ENCODE assay signal across 1 cellular context in the genomic region with DNA sequence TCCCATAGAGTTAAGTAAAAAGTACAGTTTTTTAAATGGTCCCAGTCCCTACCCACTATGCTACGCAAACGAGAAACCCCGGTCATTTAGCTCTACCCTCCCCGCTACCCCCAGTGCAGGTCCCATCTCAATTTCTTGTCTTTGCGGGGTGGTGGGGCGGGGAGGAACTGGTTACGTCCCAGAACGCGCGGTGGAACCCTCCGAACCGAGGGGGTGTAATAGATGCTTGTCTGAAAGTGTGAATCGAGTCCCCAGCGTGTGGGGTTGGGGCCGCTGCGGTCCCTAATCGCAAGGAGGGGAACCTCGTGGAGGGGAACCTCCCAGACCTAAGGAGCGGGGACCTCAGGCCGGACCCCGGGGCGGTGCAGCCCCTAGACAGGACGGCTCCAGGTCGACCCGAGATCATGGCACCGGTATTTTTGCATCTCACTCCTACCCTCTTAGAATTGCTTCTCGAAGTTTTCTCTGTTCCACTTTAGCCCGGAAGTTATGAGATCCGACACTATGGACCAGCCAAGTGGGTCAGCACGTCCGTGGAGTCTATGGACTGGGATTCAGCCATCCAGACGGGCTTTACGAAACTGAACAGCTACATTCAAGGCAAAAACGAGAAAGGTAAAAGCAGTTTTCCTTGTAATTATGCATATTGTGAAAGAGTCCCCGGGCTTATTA.
A peak's percentile ranks its signal among the peaks of the same experiment; 100 is the strongest.
TF ChIP-seq lines count a peak whose summit lies in the region.

No MANE protein-coding gene starts in this region.

TF ChIP-seq in HepG2, 621 proteins besides CTCF, POLR2A, EP300 and RAD21 (continued from another document and continues in another):
- TF ChIP-seq DNMT3B (CRISPR knock-in tag; conservative IDR thresholded peaks at IDR 0.05) (0 out of 2 replicates have a peak, but pooled peaks have one; percentile 65), ZNF703 (CRISPR knock-in tag; IDR thresholded peaks at IDR 0.05; ENCODE audit: borderline replicate concordance) (no peak), FOXK2 (IDR thresholded peaks at IDR 0.05) (no peak), FOXO4 (CRISPR knock-in tag; conservative IDR thresholded peaks at IDR 0.05) (peak; percentile 73; the same call in 1 of the 2 replicates), PHB2 (IDR thresholded peaks at IDR 0.05; ENCODE audit: partially characterized antibody) (no peak), ZNF572 (CRISPR knock-in tag; IDR thresholded peaks at IDR 0.05) (peak; percentile 91), ZSCAN29 (CRISPR knock-in tag; conservative IDR thresholded peaks at IDR 0.05) (no peak), ZNF3 (CRISPR knock-in tag; IDR thresholded peaks at IDR 0.05) (no peak), ZNF501 (CRISPR knock-in tag; IDR thresholded peaks at IDR 0.05) (peak; percentile 36; the same call in 1 of the 2 replicates), ZNF747 (CRISPR knock-in tag; IDR thresholded peaks at IDR 0.05; ENCODE audit: borderline replicate concordance) (no peak), ZNF468 (CRISPR knock-in tag; IDR thresholded peaks at IDR 0.05) (no peak), ZNF17 (CRISPR knock-in tag; IDR thresholded peaks at IDR 0.05) (no peak), ZBTB46 (CRISPR knock-in tag; IDR thresholded peaks at IDR 0.05; ENCODE audit: borderline replicate concordance) (no peak), ZNF577 (CRISPR knock-in tag; IDR thresholded peaks at IDR 0.05; ENCODE audit: borderline replicate concordance, low read depth) (peak; percentile 19; the same call in 1 of the 2 replicates), ZNF598 (CRISPR knock-in tag; IDR thresholded peaks at IDR 0.05; ENCODE audit: borderline replicate concordance) (no peak), ZBTB34 (CRISPR knock-in tag; IDR thresholded peaks at IDR 0.05) (no peak), DNMT1 (CRISPR knock-in tag; IDR thresholded peaks at IDR 0.05) (no peak), RXRA (CRISPR knock-in tag; IDR thresholded peaks at IDR 0.05) (0 out of 2 replicates have a peak, but pooled peaks have one; percentile 15), TEAD3 (CRISPR knock-in tag; optimal IDR thresholded peaks at IDR 0.05; ENCODE audit: borderline replicate concordance) (no peak), ATRX (CRISPR knock-in tag; IDR thresholded peaks at IDR 0.05; ENCODE audit: borderline replicate concordance) (no peak), KAT8 (CRISPR knock-in tag; IDR thresholded peaks at IDR 0.05) (peak; percentile 46; the same call in 1 of the 2 replicates), ELF4 (CRISPR knock-in tag; IDR thresholded peaks at IDR 0.05; ENCODE audit: borderline replicate concordance) (no peak), NCOR1 (IDR thresholded peaks at IDR 0.05; ENCODE audit: borderline replicate concordance, low read length) (no peak), ZNF883 (CRISPR knock-in tag; IDR thresholded peaks at IDR 0.05; ENCODE audit: not compliant biosample characterization) (no peak), KLF13 (CRISPR knock-in tag; IDR thresholded peaks at IDR 0.05) (0 out of 2 replicates have a peak, but pooled peaks have one; percentile 69), ARID2 (CRISPR knock-in tag; IDR thresholded peaks at IDR 0.05; ENCODE audit: borderline replicate concordance) (peak; percentile 67; the same call in 1 of the 2 replicates), TFAP4 (IDR thresholded peaks at IDR 0.05; ENCODE audit: borderline replicate concordance, low read depth) (no peak), KDM4B (CRISPR knock-in tag; IDR thresholded peaks at IDR 0.05) (no peak), LBX2 (CRISPR knock-in tag; IDR thresholded peaks at IDR 0.05; ENCODE audit: borderline replicate concordance) (no peak), ZNF460 (CRISPR knock-in tag; IDR thresholded peaks at IDR 0.05; ENCODE audit: borderline replicate concordance) (no peak)
- TF ChIP-seq, protein P1, sequence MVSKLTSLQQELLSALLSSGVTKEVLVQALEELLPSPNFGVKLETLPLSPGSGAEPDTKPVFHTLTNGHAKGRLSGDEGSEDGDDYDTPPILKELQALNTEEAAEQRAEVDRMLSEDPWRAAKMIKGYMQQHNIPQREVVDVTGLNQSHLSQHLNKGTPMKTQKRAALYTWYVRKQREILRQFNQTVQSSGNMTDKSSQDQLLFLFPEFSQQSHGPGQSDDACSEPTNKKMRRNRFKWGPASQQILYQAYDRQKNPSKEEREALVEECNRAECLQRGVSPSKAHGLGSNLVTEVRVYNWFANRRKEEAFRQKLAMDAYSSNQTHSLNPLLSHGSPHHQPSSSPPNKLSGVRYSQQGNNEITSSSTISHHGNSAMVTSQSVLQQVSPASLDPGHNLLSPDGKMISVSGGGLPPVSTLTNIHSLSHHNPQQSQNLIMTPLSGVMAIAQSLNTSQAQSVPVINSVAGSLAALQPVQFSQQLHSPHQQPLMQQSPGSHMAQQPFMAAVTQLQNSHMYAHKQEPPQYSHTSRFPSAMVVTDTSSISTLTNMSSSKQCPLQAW (CRISPR knock-in tag; IDR thresholded peaks at IDR 0.05), result peak; percentile 45; the same call in 1 of the 2 replicates
- TF ChIP-seq, protein P2, sequence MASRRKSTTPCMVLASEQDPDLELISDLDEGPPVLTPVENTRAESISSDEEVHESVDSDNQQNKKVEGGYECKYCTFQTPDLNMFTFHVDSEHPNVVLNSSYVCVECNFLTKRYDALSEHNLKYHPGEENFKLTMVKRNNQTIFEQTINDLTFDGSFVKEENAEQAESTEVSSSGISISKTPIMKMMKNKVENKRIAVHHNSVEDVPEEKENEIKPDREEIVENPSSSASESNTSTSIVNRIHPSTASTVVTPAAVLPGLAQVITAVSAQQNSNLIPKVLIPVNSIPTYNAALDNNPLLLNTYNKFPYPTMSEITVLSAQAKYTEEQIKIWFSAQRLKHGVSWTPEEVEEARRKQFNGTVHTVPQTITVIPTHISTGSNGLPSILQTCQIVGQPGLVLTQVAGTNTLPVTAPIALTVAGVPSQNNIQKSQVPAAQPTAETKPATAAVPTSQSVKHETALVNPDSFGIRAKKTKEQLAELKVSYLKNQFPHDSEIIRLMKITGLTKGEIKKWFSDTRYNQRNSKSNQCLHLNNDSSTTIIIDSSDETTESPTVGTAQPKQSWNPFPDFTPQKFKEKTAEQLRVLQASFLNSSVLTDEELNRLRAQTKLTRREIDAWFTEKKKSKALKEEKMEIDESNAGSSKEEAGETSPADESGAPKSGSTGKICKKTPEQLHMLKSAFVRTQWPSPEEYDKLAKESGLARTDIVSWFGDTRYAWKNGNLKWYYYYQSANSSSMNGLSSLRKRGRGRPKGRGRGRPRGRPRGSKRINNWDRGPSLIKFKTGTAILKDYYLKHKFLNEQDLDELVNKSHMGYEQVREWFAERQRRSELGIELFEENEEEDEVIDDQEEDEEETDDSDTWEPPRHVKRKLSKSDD (CRISPR knock-in tag; IDR thresholded peaks at IDR 0.05; ENCODE audit: low read depth), result no peak
- TF ChIP-seq, protein P3, sequence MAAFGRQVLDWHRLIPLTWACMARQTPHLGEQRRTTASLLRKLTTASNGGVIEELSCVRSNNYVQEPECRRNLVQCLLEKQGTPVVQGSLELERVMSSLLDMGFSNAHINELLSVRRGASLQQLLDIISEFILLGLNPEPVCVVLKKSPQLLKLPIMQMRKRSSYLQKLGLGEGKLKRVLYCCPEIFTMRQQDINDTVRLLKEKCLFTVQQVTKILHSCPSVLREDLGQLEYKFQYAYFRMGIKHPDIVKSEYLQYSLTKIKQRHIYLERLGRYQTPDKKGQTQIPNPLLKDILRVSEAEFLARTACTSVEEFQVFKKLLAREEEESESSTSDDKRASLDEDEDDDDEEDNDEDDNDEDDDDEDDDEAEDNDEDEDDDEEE (CRISPR knock-in tag; IDR thresholded peaks at IDR 0.05), result no peak
- TF ChIP-seq, protein P4, sequence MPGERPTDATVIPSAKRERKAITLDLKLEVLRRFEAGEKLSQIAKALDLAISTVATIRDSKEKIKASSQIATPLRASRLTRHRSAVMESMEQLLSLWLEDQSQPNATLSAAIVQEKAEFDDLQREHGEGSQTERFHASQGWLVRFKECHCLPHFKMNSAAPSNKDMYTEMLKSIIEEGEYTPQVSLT (CRISPR knock-in tag; IDR thresholded peaks at IDR 0.05; ENCODE audit: borderline replicate concordance, low read depth), result no peak
- TF ChIP-seq, protein P5, sequence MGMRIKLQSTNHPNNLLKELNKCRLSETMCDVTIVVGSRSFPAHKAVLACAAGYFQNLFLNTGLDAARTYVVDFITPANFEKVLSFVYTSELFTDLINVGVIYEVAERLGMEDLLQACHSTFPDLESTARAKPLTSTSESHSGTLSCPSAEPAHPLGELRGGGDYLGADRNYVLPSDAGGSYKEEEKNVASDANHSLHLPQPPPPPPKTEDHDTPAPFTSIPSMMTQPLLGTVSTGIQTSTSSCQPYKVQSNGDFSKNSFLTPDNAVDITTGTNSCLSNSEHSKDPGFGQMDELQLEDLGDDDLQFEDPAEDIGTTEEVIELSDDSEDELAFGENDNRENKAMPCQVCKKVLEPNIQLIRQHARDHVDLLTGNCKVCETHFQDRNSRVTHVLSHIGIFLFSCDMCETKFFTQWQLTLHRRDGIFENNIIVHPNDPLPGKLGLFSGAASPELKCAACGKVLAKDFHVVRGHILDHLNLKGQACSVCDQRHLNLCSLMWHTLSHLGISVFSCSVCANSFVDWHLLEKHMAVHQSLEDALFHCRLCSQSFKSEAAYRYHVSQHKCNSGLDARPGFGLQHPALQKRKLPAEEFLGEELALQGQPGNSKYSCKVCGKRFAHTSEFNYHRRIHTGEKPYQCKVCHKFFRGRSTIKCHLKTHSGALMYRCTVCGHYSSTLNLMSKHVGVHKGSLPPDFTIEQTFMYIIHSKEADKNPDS (CRISPR knock-in tag; IDR thresholded peaks at IDR 0.05), result no peak
- TF ChIP-seq, protein P6, sequence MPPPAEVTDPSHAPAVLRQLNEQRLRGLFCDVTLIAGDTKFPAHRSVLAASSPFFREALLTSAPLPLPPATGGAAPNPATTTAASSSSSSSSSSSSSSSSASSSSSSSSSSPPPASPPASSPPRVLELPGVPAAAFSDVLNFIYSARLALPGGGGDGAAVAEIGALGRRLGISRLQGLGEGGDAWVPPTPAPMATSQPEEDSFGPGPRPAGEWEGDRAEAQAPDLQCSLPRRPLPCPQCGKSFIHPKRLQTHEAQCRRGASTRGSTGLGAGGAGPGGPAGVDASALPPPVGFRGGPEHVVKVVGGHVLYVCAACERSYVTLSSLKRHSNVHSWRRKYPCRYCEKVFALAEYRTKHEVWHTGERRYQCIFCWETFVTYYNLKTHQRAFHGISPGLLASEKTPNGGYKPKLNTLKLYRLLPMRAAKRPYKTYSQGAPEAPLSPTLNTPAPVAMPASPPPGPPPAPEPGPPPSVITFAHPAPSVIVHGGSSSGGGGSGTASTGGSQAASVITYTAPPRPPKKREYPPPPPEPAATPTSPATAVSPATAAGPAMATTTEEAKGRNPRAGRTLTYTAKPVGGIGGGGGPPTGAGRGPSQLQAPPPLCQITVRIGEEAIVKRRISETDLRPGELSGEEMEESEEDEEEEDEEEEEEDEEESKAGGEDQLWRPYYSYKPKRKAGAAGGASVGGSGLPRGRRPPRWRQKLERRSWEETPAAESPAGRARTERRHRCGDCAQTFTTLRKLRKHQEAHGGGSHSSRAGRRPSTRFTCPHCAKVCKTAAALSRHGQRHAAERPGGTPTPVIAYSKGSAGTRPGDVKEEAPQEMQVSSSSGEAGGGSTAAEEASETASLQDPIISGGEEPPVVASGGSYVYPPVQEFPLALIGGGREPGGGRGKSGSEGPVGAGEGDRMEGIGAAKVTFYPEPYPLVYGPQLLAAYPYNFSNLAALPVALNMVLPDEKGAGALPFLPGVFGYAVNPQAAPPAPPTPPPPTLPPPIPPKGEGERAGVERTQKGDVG (CRISPR knock-in tag; IDR thresholded peaks at IDR 0.05; ENCODE audit: borderline replicate concordance), result peak; percentile 58
